ENCODE assay signal across 1 cellular context in genomic region chr6:2245954-2246863, GRCh38.
TF ChIP-seq lines count a peak whose summit lies in the region.

No MANE protein-coding gene starts in this region.

TF ChIP-seq in HepG2, 621 proteins besides CTCF, POLR2A, EP300 and RAD21 (continued from another document and continues in another):
- TF ChIP-seq GATA4 (IDR thresholded peaks at IDR 0.05; ENCODE audit: borderline replicate concordance, low read depth), result peak; percentile 39; the same call in 1 of the 2 replicates
- TF ChIP-seq SSRP1 (CRISPR knock-in tag; IDR thresholded peaks at IDR 0.05), result no peak
- TF ChIP-seq CREB3 (CRISPR knock-in tag; IDR thresholded peaks at IDR 0.05), result no peak
- TF ChIP-seq MXI1 (IDR thresholded peaks at IDR 0.05; ENCODE audit: borderline replicate concordance, low read depth, low read length), result peak; percentile 73; the same call in 2 of the 3 replicates
- TF ChIP-seq FOXA1 (IDR thresholded peaks at IDR 0.05), result no peak
- TF ChIP-seq FOXA1 (CRISPR knock-in tag; IDR thresholded peaks at IDR 0.05), result no peak
- no peak for TF ChIP-seq ISX (CRISPR knock-in tag; conservative IDR thresholded peaks at IDR 0.05)
- peak; percentile 63 for TF ChIP-seq TCF7 (IDR thresholded peaks at IDR 0.05; ENCODE audit: low read depth)
- peak; percentile 72; the same call in 1 of the 2 replicates for TF ChIP-seq POGZ (CRISPR knock-in tag; IDR thresholded peaks at IDR 0.05)
- no peak; the same call in none of the 2 replicates for TF ChIP-seq ZNF501 (CRISPR knock-in tag; IDR thresholded peaks at IDR 0.05)
- TF ChIP-seq ZNF784 (CRISPR knock-in tag; IDR thresholded peaks at IDR 0.05; ENCODE audit: borderline replicate concordance), result no peak; the same call in 1 of the 2 replicates
- TF ChIP-seq HNRNPL (IDR thresholded peaks at IDR 0.05; ENCODE audit: low read depth, low read length), result no peak
- no peak for TF ChIP-seq ZBTB7A (CRISPR knock-in tag; IDR thresholded peaks at IDR 0.05)
- TF ChIP-seq HOMEZ (CRISPR knock-in tag; IDR thresholded peaks at IDR 0.05; ENCODE audit: low read depth), result no peak; the same call in 1 of the 2 replicates
- TF ChIP-seq ARNTL (CRISPR knock-in tag; IDR thresholded peaks at IDR 0.05), result no peak
- TF ChIP-seq POLR2G (IDR thresholded peaks at IDR 0.05; ENCODE audit: low read depth, low read length), result peak; percentile 73
- peak; percentile 4 for TF ChIP-seq ZNF574 (CRISPR knock-in tag; IDR thresholded peaks at IDR 0.05)
- TF ChIP-seq ZEB1 (IDR thresholded peaks at IDR 0.05; ENCODE audit: insufficient replicate concordance, low read depth), result peak; percentile 93
- no peak for TF ChIP-seq MAFF (IDR thresholded peaks at IDR 0.05; ENCODE audit: low read depth, low read length)
- no peak for TF ChIP-seq ZNF460 (CRISPR knock-in tag; IDR thresholded peaks at IDR 0.05; ENCODE audit: borderline replicate concordance)
- TF ChIP-seq ZNF407 (CRISPR knock-in tag; IDR thresholded peaks at IDR 0.05; ENCODE audit: not compliant biosample characterization), result no peak
- TF ChIP-seq HNRNPUL1 (IDR thresholded peaks at IDR 0.05; ENCODE audit: low read depth, low read length), result no peak
- no peak; the same call in 1 of the 2 replicates for TF ChIP-seq UBTF (CRISPR knock-in tag; IDR thresholded peaks at IDR 0.05)
- TF ChIP-seq DMAP1 (CRISPR knock-in tag; IDR thresholded peaks at IDR 0.05), result peak; percentile 59; the same call in 1 of the 2 replicates
- TF ChIP-seq GATAD2A (CRISPR knock-in tag; IDR thresholded peaks at IDR 0.05), result peak; percentile 80; the same call in 1 of the 2 replicates
- no peak for TF ChIP-seq ZKSCAN1 (IDR thresholded peaks at IDR 0.05; ENCODE audit: low read length)
- peak; percentile 23; the same call in 1 of the 2 replicates for TF ChIP-seq ZSCAN9 (CRISPR knock-in tag; IDR thresholded peaks at IDR 0.05; ENCODE audit: borderline replicate concordance)
- TF ChIP-seq SALL2 (CRISPR knock-in tag; IDR thresholded peaks at IDR 0.05), result no peak
- TF ChIP-seq SIN3B (IDR thresholded peaks at IDR 0.05; ENCODE audit: low read length), result no peak
- no peak for TF ChIP-seq RFXANK (CRISPR knock-in tag; IDR thresholded peaks at IDR 0.05)
- TF ChIP-seq ZNF766 (CRISPR knock-in tag; IDR thresholded peaks at IDR 0.05; ENCODE audit: borderline replicate concordance), result no peak; the same call in 1 of the 2 replicates
- no peak for TF ChIP-seq TCF7L2 (IDR thresholded peaks at IDR 0.05; ENCODE audit: low read depth, low read length)
- TF ChIP-seq HNF4A (CRISPR knock-in tag; IDR thresholded peaks at IDR 0.05), result peak; percentile 44
- 0 out of 2 replicates have a peak, but pooled peaks have one; percentile 39 for TF ChIP-seq ZNF800 (CRISPR knock-in tag; IDR thresholded peaks at IDR 0.05)
- 0 out of 2 replicates have a peak, but pooled peaks have one; percentile 15 for TF ChIP-seq SMAD3 (CRISPR knock-in tag; IDR thresholded peaks at IDR 0.05)
- no peak for TF ChIP-seq CHD2 (IDR thresholded peaks at IDR 0.05; ENCODE audit: low read depth, low read length)
- no peak for TF ChIP-seq ZNF580 (CRISPR knock-in tag; IDR thresholded peaks at IDR 0.05; ENCODE audit: borderline replicate concordance, low read depth)
- peak; percentile 82 for TF ChIP-seq PITX1 (CRISPR knock-in tag; IDR thresholded peaks at IDR 0.05)
- TF ChIP-seq ZNF674 (CRISPR knock-in tag; IDR thresholded peaks at IDR 0.05; ENCODE audit: low read depth), result no peak
- no peak for TF ChIP-seq ZNF768 (CRISPR knock-in tag; IDR thresholded peaks at IDR 0.05)
- TF ChIP-seq ZNF619 (CRISPR knock-in tag; IDR thresholded peaks at IDR 0.05), result 0 out of 2 replicates have a peak, but pooled peaks have one; percentile 53
- peak; percentile 45 for TF ChIP-seq CBX1 (IDR thresholded peaks at IDR 0.05; ENCODE audit: low read depth)
- TF ChIP-seq DBP (CRISPR knock-in tag; IDR thresholded peaks at IDR 0.05; ENCODE audit: not compliant biosample characterization), result no peak
- TF ChIP-seq GFI1 (CRISPR knock-in tag; IDR thresholded peaks at IDR 0.05; ENCODE audit: borderline replicate concordance), result peak; percentile 30; the same call in 1 of the 2 replicates
- TF ChIP-seq RFX1 (IDR thresholded peaks at IDR 0.05), result no peak
- no peak for TF ChIP-seq MXD4 (CRISPR knock-in tag; IDR thresholded peaks at IDR 0.05)
- no peak for TF ChIP-seq YEATS2 (CRISPR knock-in tag; IDR thresholded peaks at IDR 0.05; ENCODE audit: borderline replicate concordance)
